8 cellular contexts compared by ENCODE assay signal in the genomic region with DNA sequence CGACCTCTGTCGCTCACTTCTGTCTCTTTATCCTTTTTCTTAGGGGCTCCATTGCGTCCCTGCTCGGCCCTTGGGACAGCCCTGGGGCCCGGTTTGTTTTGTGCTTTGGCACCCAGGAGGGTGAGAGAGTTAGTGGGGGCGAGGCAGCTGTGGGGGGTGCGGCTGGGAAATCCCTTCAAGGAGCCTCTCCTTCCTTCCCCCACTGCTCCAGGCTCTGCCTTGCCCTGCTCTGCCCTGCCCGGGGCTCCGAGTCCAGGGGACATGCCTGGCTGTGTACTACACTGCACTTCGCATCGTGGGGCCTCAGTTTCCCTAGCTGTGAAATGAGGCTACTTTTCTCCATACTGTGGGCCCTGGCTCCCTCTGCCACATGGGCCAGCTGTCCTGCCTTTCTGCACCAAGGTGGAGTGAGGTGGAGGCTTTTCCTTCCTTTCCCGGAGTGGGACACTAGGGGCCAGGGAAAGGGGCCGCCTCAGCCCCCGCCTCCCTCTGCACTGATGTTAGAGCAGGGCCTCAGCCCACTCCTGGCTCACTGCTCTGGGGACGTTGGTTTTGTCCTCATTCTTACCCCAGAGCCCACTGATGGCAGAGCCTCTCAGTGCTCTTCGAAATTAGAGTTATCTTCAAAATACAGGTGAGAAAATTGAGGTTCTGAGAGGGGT. TPM values are rescaled to one million over a fixed set of nuclear protein-coding genes. Genes with fewer than 3 reads are reported as not detected.
DNase-seq lines count a peak whose midpoint lies in the region; ATAC-seq, FAIRE-seq and TF ChIP-seq lines count a peak whose summit lies in the region.

No MANE protein-coding gene starts in this region.

- WGBS in A549 (ENCODE audit: missing lambda C conversion rate): 53% methylated on average over 14 of the region's 16 CpGs
- WGBS in HUES64: 32% methylated on average over 16 of the region's 16 CpGs

- H3K9me3 ChIP-seq in A549 (no peaks in the 10 kb centered on the region), HUES64 (ENCODE audit: insufficient read depth, low read depth, low read length) (no peaks in the 10 kb centered on the region), mucosa of descending colon (no peaks in the 10 kb centered on the region)

- no peaks in the 10 kb centered on the region for H3K27me3 ChIP-seq in HUES64 (ENCODE audit: insufficient read depth, low read length)

- H3K4me2 ChIP-seq in A549: peak overlapping the region; percentile 95

- H3K4me1 ChIP-seq in A549 (peaks cover 11% of the 10 kb centered on the region), HUES64 (ENCODE audit: insufficient read depth, low read length) (peaks cover 11% of the 10 kb centered on the region), mucosa of descending colon (ENCODE audit: low read depth) (no peaks in the 10 kb centered on the region)

- peak overlapping the region; percentile 79 for H3K4me3 ChIP-seq in A549
- peak overlapping the region; percentile 81 for H3K4me3 ChIP-seq in HUES64 (ENCODE audit: low read length)
- H3K4me3 ChIP-seq in mucosa of descending colon: no peak overlapping the region

- ATAC-seq in A549 (peak in 1 of 2 experiments; percentile 5; a peak in 3 of 6 replicates), mucosa of descending colon (peak; percentile 1), GM21619 (IDR thresholded peaks at IDR 0.05; ENCODE audit: unreplicated experiment) (no peak)

- POLR2A ChIA-PET in A549 (lab: Yijun Ruan, JAX): no interaction called here

- CTCF ChIA-PET in A549 (lab: Yijun Ruan, JAX): interaction anchor here (0.8 to 1.2 kb wide), 2 partner anchors 9 to 10 kb away, joined by 4 to 8 read pairs; no protein-coding TSS in a partner anchor

- TF ChIP-seq CTCF in A549 (IDR thresholded peaks at IDR 0.05) (no peak), mucosa of descending colon (IDR thresholded peaks at IDR 0.05) (no peak)

- intact Hi-C loops in mucosa of descending colon (cut with DNase I, micrococcal nuclease): no loop called here

- H3K9ac ChIP-seq in HUES64 (ENCODE audit: low read depth, low read length): peak overlapping the region; percentile 69

- TF ChIP-seq RAD21 in A549 (conservative IDR thresholded peaks at IDR 0.05 in 1 of 2, IDR thresholded peaks at IDR 0.05 in 1 of 2): no peak

- no peak for FAIRE-seq in A549 (lab: Jason Lieb, UNC)

- no peak for TF ChIP-seq POLR2A in A549 (IDR thresholded peaks at IDR 0.05; ENCODE audit: low read length)

- no peak for TF ChIP-seq EP300 in A549 (IDR thresholded peaks at IDR 0.05)

- H3K27ac ChIP-seq in A549 (peak overlapping the region; percentile 85 to 96), HUES64 (ENCODE audit: low read depth, low read length) (no peak overlapping the region), caudate nucleus (ENCODE audit: low read depth, low read length) (peak overlapping the region; percentile 65)

- DNase-seq in A549 (ENCODE audit: low read depth in 1 of 2, low spot score in 1 of 2) (no peak), caudate nucleus (lab: John Stamatoyannopoulos, UW) (no peak), mucosa of descending colon (peak in 1 of 3 donors; percentile 40), activated gamma-delta T cell (lab: John Stamatoyannopoulos, UW) (no peak), NCI-H2107 (lab: John Stamatoyannopoulos, UW) (no peak), iPS-NIHi7 (ENCODE audit: extremely low spot score) (no peak)

- H3K36me3 ChIP-seq in HUES64 (ENCODE audit: insufficient read depth, low read length): no peaks in the 10 kb centered on the region
- H3K36me3 ChIP-seq in mucosa of descending colon (ENCODE audit: low read depth): no peaks in the 10 kb centered on the region

TF ChIP-seq in A549, 52 proteins besides CTCF, POLR2A, EP300 and RAD21:
- TF ChIP-seq GATA3 (IDR thresholded peaks at IDR 0.05; ENCODE audit: borderline replicate concordance) (no peak), KDM5A (IDR thresholded peaks at IDR 0.05) (no peak), USF2 (IDR thresholded peaks at IDR 0.05) (no peak), RCOR1 (IDR thresholded peaks at IDR 0.05; ENCODE audit: low read depth, low read length) (no peak), CHD2 (IDR thresholded peaks at IDR 0.05; ENCODE audit: low read length, partially characterized antibody) (no peak), KDM1A (IDR thresholded peaks at IDR 0.05; ENCODE audit: low read depth) (no peak), BCL3 (IDR thresholded peaks at IDR 0.05) (no peak)

RNA-seq across cellular contexts. Expression of gene LLGL1, which starts 1.0 kb away (rescaled TPM):
- polyA plus RNA-seq in A549 (2011; rRNA removed): 11.2 and 13.1 TPM in 2 replicates
- 26.7 and 42.5 TPM in 2 replicates for polyA plus RNA-seq in A549 (2012; cell fraction: cytosol; rRNA removed)
- 42.1 and 57.8 TPM in 2 replicates for polyA plus RNA-seq in A549 (2012; cell fraction: nucleus; rRNA removed)
- polyA plus RNA-seq in A549 (2017; fragmentation: RNase III; extraction: RNeasy Plus Mini Kit Qiagen cat#74134 plus additional on column Dnase treatment): 15.5 to 19.3 TPM (median 18.9 TPM) in 3 replicates
- 13.9 and 20.5 TPM in 2 replicates for polyA minus RNA-seq in A549 (2011; rRNA and poly(A)+ RNA removed)
- 52.6 TPM for polyA plus RNA-seq in HUES64 (2013, experiment 1 of 2)
- 52.4 TPM for polyA plus RNA-seq in HUES64 (2013, experiment 2 of 2)
- 10 to 100 TPM in 2 of 3 donors, 1 to 10 TPM in 1; 6.7 to 15.1 (median 10.3) TPM for total RNA-seq in mucosa of descending colon

RNA-seq across cellular contexts. Expression of gene FLII, which starts 32.1 kb away (rescaled TPM):
- 280 and 299 TPM in 2 replicates for polyA plus RNA-seq in A549 (2011; rRNA removed)
- 403 and 473 TPM in 2 replicates for polyA plus RNA-seq in A549 (2012; cell fraction: cytosol; rRNA removed)
- 1,130 and 1,454 TPM in 2 replicates for polyA plus RNA-seq in A549 (2012; cell fraction: nucleus; rRNA removed)
- 222 to 265 TPM (median 253 TPM) in 3 replicates for polyA plus RNA-seq in A549 (2017; fragmentation: RNase III; extraction: RNeasy Plus Mini Kit Qiagen cat#74134 plus additional on column Dnase treatment)
- polyA minus RNA-seq in A549 (2011; rRNA and poly(A)+ RNA removed): 463 and 500 TPM in 2 replicates
- polyA plus RNA-seq in HUES64 (2013, experiment 1 of 2): 136 TPM
- polyA plus RNA-seq in HUES64 (2013, experiment 2 of 2): 148 TPM
- total RNA-seq in mucosa of descending colon: 100 to 1,000 TPM; 278 to 319 (median 316) TPM

RNA-seq across cellular contexts. Expression of gene MIEF2, which starts 34.0 kb away (rescaled TPM):
- polyA plus RNA-seq in A549 (2011; rRNA removed) (3.7 and 4.3 TPM in 2 replicates), A549 (2017; fragmentation: RNase III; extraction: RNeasy Plus Mini Kit Qiagen cat#74134 plus additional on column Dnase treatment) (6.0 to 8.5 TPM (median 7.0 TPM) in 3 replicates)
- polyA plus RNA-seq in A549 (2012; cell fraction: cytosol; rRNA removed): 9.8 and 11.4 TPM in 2 replicates
- 49.8 and 52.9 TPM in 2 replicates for polyA plus RNA-seq in A549 (2012; cell fraction: nucleus; rRNA removed)
- polyA minus RNA-seq in A549 (2011; rRNA and poly(A)+ RNA removed): 5.7 and 6.7 TPM in 2 replicates
- 6.5 TPM for polyA plus RNA-seq in HUES64 (2013, experiment 1 of 2)
- polyA plus RNA-seq in HUES64 (2013, experiment 2 of 2): 6.0 TPM
- 10 to 100 TPM; 13.4 to 20.7 (median 16.4) TPM for total RNA-seq in mucosa of descending colon

RNA-seq across cellular contexts. Expression of gene ALKBH5, which starts 42.8 kb away (rescaled TPM):
- polyA plus RNA-seq in A549 (2011; rRNA removed) (99.2 and 105 TPM in 2 replicates), A549 (2017; fragmentation: RNase III; extraction: RNeasy Plus Mini Kit Qiagen cat#74134 plus additional on column Dnase treatment) (52.5 to 57.9 TPM (median 54.2 TPM) in 3 replicates)
- 69.5 and 90.7 TPM in 2 replicates for polyA plus RNA-seq in A549 (2012; cell fraction: cytosol; rRNA removed)
- polyA plus RNA-seq in A549 (2012; cell fraction: nucleus; rRNA removed): 47.9 and 50.7 TPM in 2 replicates
- polyA minus RNA-seq in A549 (2011; rRNA and poly(A)+ RNA removed): 158 and 192 TPM in 2 replicates
- 39.6 TPM for polyA plus RNA-seq in HUES64 (2013, experiment 1 of 2)
- polyA plus RNA-seq in HUES64 (2013, experiment 2 of 2): 41.3 TPM
- 100 to 1,000 TPM in 1 of 3 donors, 10 to 100 TPM in 2; 70.7 to 151 (median 75.6) TPM for total RNA-seq in mucosa of descending colon
